Comparison of ENCODE assay signal across 18 cellular contexts in the genomic region with DNA sequence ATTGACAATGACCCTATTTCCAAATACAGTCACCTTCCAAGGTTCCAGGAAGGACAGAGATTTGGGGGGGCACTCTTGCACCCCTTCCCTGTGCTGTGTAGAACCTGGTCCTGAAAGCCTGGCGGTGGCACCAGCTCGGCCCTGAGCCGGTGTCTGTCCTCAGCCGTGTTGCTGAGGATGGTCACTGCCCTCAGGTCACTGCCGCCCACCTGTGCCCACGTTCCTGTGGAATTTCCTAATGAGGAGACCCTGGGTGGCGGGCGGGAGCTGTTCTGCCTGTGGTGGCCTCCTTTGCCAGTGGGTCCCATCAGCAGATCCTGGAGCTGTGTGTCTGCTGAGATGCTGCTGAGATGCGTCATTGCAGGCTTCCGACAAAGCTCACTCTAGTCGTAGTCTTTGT. TPM values are rescaled to one million over a fixed set of nuclear protein-coding genes. Genes with fewer than 3 reads are reported as not detected.
DNase-seq lines count a peak whose midpoint lies in the region; ATAC-seq and TF ChIP-seq lines count a peak whose summit lies in the region.
"Had no signal": no experiment of that assay in that cellular context is flagged by ENCODE, and none has a peak within 500 bp of the region (broad histone marks: within the 10 kb centered on the region; RNA-seq: fewer than 3 reads in every experiment).

No MANE protein-coding gene starts in this region.

- peaks cover 0 to 4% of the 10 kb centered on the region in 2 donors for H3K4me1 Mint-ChIP-seq in natural killer cell treated with Interleukin-12 subunit alpha and Interleukin-12 subunit beta and Interleukin-15 and Interleukin-18, amount 100 ng/mL, for 72 hours (ENCODE audit: low read depth in 2 of 2)
- no peaks in the 10 kb centered on the region for H3K4me1 Mint-ChIP-seq in natural killer cell
- H3K4me1 Mint-ChIP-seq in endothelial cell (ENCODE audit: unreplicated experiment), result no peaks in the 10 kb centered on the region
- no peaks in the 10 kb centered on the region for H3K4me1 Mint-ChIP-seq in progenitor cell of endocrine pancreas (ENCODE audit: low read depth)

- no peaks in the 10 kb centered on the region for H3K9me3 ChIP-seq in HAP-1
- H3K9me3 ChIP-seq: SJCRH30 had no signal

- peaks cover 6% of the 10 kb centered on the region for H3K36me3 Mint-ChIP-seq in natural killer cell treated with Interleukin-12 subunit alpha and Interleukin-12 subunit beta and Interleukin-15 and Interleukin-18, amount 100 ng/mL, for 72 hours
- H3K36me3 Mint-ChIP-seq in natural killer cell, result no peaks in the 10 kb centered on the region
- H3K36me3 Mint-ChIP-seq in endothelial cell (ENCODE audit: low read depth, unreplicated experiment), result peaks cover 25% of the 10 kb centered on the region
- peaks cover 38% of the 10 kb centered on the region for H3K36me3 Mint-ChIP-seq in progenitor cell of endocrine pancreas (ENCODE audit: insufficient read depth)

- no peak overlapping the region for H3K4me3 ChIP-seq in HAP-1
- H3K4me3 ChIP-seq: SJCRH30 had no signal

- H3K27me3 ChIP-seq in HAP-1 (ENCODE audit: low read depth), result no peaks in the 10 kb centered on the region
- H3K27me3 ChIP-seq: SJCRH30 had no signal

- no peak overlapping the region for H3K4me3 Mint-ChIP-seq in natural killer cell treated with Interleukin-12 subunit alpha and Interleukin-12 subunit beta and Interleukin-15 and Interleukin-18, amount 100 ng/mL, for 72 hours
- no peak overlapping the region for H3K4me3 Mint-ChIP-seq in natural killer cell
- H3K4me3 Mint-ChIP-seq in endothelial cell (ENCODE audit: unreplicated experiment), result peak overlapping the region; percentile 48
- no peak overlapping the region for H3K4me3 Mint-ChIP-seq in progenitor cell of endocrine pancreas (ENCODE audit: low read depth)
- H3K4me3 Mint-ChIP-seq: CD4-positive, alpha-beta T cell; IgD-negative memory B cell had no signal

- H3K4me1 ChIP-seq in HAP-1, result no peaks in the 10 kb centered on the region
- H3K4me1 ChIP-seq: SJCRH30 had no signal

- no peak for TF ChIP-seq CTCF in natural killer cell (IDR thresholded peaks at IDR 0.05)
- no peak for TF ChIP-seq CTCF in endothelial cell (IDR thresholded peaks at IDR 0.05; ENCODE audit: unreplicated experiment)
- no peak for TF ChIP-seq CTCF in progenitor cell of endocrine pancreas (IDR thresholded peaks at IDR 0.05; ENCODE audit: unreplicated experiment)

- no peak for ATAC-seq in natural killer cell treated with Interleukin-12 subunit alpha and Interleukin-12 subunit beta and Interleukin-15 and Interleukin-18, amount 100 ng/mL, for 72 hours
- ATAC-seq in natural killer cell, result no peak
- ATAC-seq: Panc1 had no signal

- no peaks in the 10 kb centered on the region for H3K27me3 Mint-ChIP-seq in natural killer cell treated with Interleukin-12 subunit alpha and Interleukin-12 subunit beta and Interleukin-15 and Interleukin-18, amount 100 ng/mL, for 72 hours
- H3K27me3 Mint-ChIP-seq in natural killer cell (ENCODE audit: low read depth in 2 of 2) (no peaks in the 10 kb centered on the region), endothelial cell (ENCODE audit: unreplicated experiment) (peaks cover 10% of the 10 kb centered on the region), progenitor cell of endocrine pancreas (no peaks in the 10 kb centered on the region)
- H3K27me3 Mint-ChIP-seq: CD4-positive, alpha-beta T cell; IgD-negative memory B cell had no signal

- peak; percentile 16 for DNase-seq in natural killer cell treated with Interleukin-12 subunit alpha and Interleukin-12 subunit beta and Interleukin-15 and Interleukin-18, amount 100 ng/mL, for 72 hours (ENCODE audit: low spot score)
- DNase-seq in natural killer cell, result no peak
- DNase-seq in endothelial cell (ENCODE audit: low spot score), result no peak
- DNase-seq in progenitor cell of endocrine pancreas (ENCODE audit: low spot score, unreplicated experiment), result no peak
- DNase-seq in HAP-1 (ENCODE audit: low spot score in 2 of 2), result no peak
- DNase-seq in COLO829 (ENCODE audit: low spot score), result no peak
- no peak for DNase-seq in SKM-1 (lab: John Stamatoyannopoulos, UW; ENCODE audit: unreplicated experiment)
- DNase-seq: CD4-positive, alpha-beta T cell; MV-4-11; NCI-H1105 treated with DMSO at 0.1 percent for 48 hours; NCI-H2081; NCI-H2171; NCI-H345; NCI-H524; NCI-H82 had no signal

- in situ Hi-C loops in HAP-1 (cut with MboI; ENCODE audit: low sequenced_read_pairs), result no loop called here

- intact Hi-C loops in natural killer cell (cut with micrococcal nuclease), result no loop called here

- no peaks in the 10 kb centered on the region for H3K9me3 Mint-ChIP-seq in natural killer cell treated with Interleukin-12 subunit alpha and Interleukin-12 subunit beta and Interleukin-15 and Interleukin-18, amount 100 ng/mL, for 72 hours
- H3K9me3 Mint-ChIP-seq in natural killer cell, result no peaks in the 10 kb centered on the region
- H3K9me3 Mint-ChIP-seq in endothelial cell (ENCODE audit: unreplicated experiment), result no peaks in the 10 kb centered on the region
- no peaks in the 10 kb centered on the region for H3K9me3 Mint-ChIP-seq in progenitor cell of endocrine pancreas (ENCODE audit: low read depth)
- H3K9me3 Mint-ChIP-seq: CD4-positive, alpha-beta T cell; IgD-negative memory B cell had no signal

- H3K36me3 ChIP-seq in HAP-1 (replicated peaks), result peaks cover 94% of the 10 kb centered on the region

- H3K27ac Mint-ChIP-seq in natural killer cell treated with Interleukin-12 subunit alpha and Interleukin-12 subunit beta and Interleukin-15 and Interleukin-18, amount 100 ng/mL, for 72 hours, result no peak overlapping the region
- H3K27ac Mint-ChIP-seq in natural killer cell (no peak overlapping the region), endothelial cell (ENCODE audit: unreplicated experiment) (no peak overlapping the region), progenitor cell of endocrine pancreas (peak overlapping the region; percentile 55)
- H3K27ac Mint-ChIP-seq: CD4-positive, alpha-beta T cell had no signal

RNA-seq across cellular contexts. Expression of gene NELFA, which starts 32.9 kb away (rescaled TPM):
- total RNA-seq in natural killer cell treated with Interleukin-12 subunit alpha and Interleukin-12 subunit beta and Interleukin-15 and Interleukin-18, amount 100 ng/mL, for 72 hours, result 10 to 100 TPM; 29.6 to 59.3 TPM
- total RNA-seq in natural killer cell (10 to 100 TPM; 38.7 to 47.6 (median 46.0) TPM), endothelial cell (ENCODE audit: unreplicated experiment) (30.2 TPM), progenitor cell of endocrine pancreas (52.5 and 54.2 TPM in 2 replicates)
